28 cellular contexts compared by ENCODE assay signal in genomic region chr5:155746340-155747038, GRCh38.
"Had no signal": no experiment of that assay in that cellular context is flagged by ENCODE, and none has a peak within 500 bp of the region (broad histone marks: within the 10 kb centered on the region; RNA-seq: fewer than 3 reads in every experiment).

No MANE protein-coding gene starts in this region.

- H3K4me3 Mint-ChIP-seq: activated T-cell treated with anti-CD3 and anti-CD28 coated beads, Interleukin-2, amount 50 U/mL, for 24 hours; activated T-helper 17 cell treated with anti-CD3 and anti-CD28 coated beads, Interleukin-2, amount 50 U/mL, for 72 hours; nephron progenitor cell; type B pancreatic cell had no signal

- H3K36me3 Mint-ChIP-seq: activated naive CD4-positive, alpha-beta T cell treated with anti-CD3 and anti-CD28 coated beads, Interleukin-2, amount 50 U/mL, for 72 hours; type B pancreatic cell had no signal

- FAIRE-seq: endothelial cell of umbilical vein had no signal

- H3K27ac Mint-ChIP-seq: activated naive CD4-positive, alpha-beta T cell treated with anti-CD3 and anti-CD28 coated beads, Interleukin-2, amount 50 U/mL, for 72 hours; activated T-cell treated with anti-CD3 and anti-CD28 coated beads, Interleukin-2, amount 50 U/mL, for 24 hours; activated T-helper 17 cell treated with anti-CD3 and anti-CD28 coated beads, Interleukin-2, amount 50 U/mL, for 72 hours; nephron progenitor cell; type B pancreatic cell had no signal

- H3K27me3 Mint-ChIP-seq: activated T-cell treated with anti-CD3 and anti-CD28 coated beads, Interleukin-2, amount 50 U/mL, for 24 hours; type B pancreatic cell had no signal

- H3K4me1 Mint-ChIP-seq: activated T-helper 17 cell treated with anti-CD3 and anti-CD28 coated beads, Interleukin-2, amount 50 U/mL, for 72 hours; nephron progenitor cell had no signal

- H3K4me1 ChIP-seq: esophagus muscularis mucosa, gastroesophageal sphincter, sigmoid colon, testis, vagina had no signal

- H3K9me3 Mint-ChIP-seq: activated T-cell treated with anti-CD3 and anti-CD28 coated beads, Interleukin-2, amount 50 U/mL, for 24 hours; type B pancreatic cell had no signal

- H3K9me3 ChIP-seq: esophagus muscularis mucosa, gastroesophageal sphincter, mucosa of descending colon, sigmoid colon, testis, vagina had no signal

- H3K4me3 ChIP-seq: esophagus muscularis mucosa, gastroesophageal sphincter, heart left ventricle, mucosa of descending colon, sigmoid colon, smooth muscle cell, testis, vagina had no signal

- H3K36me3 ChIP-seq: brain microvascular endothelial cell, esophagus muscularis mucosa, gastroesophageal sphincter, heart left ventricle, sigmoid colon, vagina, WERI-Rb-1 had no signal

- H3K27ac ChIP-seq: brain microvascular endothelial cell, esophagus muscularis mucosa, gastroesophageal sphincter, heart left ventricle, sigmoid colon, testis, vagina, WERI-Rb-1 had no signal

- H3K27me3 ChIP-seq: brain microvascular endothelial cell, esophagus muscularis mucosa, gastroesophageal sphincter, heart left ventricle, sigmoid colon, testis, vagina had no signal

- DNase-seq: activated CD4-positive, alpha-beta T cell treated with anti-CD3 and anti-CD28 coated beads for 1 hour; activated CD8-positive, alpha-beta memory T cell treated with anti-CD3 and anti-CD28 coated beads, Interleukin-2, amount 50 U/mL, for 4 hours; activated T-cell treated with anti-CD3 and anti-CD28 coated beads, Interleukin-2, amount 50 U/mL, for 24 hours; aorta; brain microvascular endothelial cell; caudate nucleus; dermis blood vessel endothelial cell; effector CD8-positive, alpha-beta T cell; heart left ventricle; islet precursor cell; left cardiac atrium; mesenchymal stem cell; mucosa of descending colon; nephron progenitor cell; sigmoid colon; stimulated activated CD4-positive, alpha-beta T cell treated with anti-CD3 and anti-CD28 coated beads, Interleukin-2, amount 100 ng/mL, for 48 hours; stimulated activated CD8-positive, alpha-beta memory T cell treated with anti-CD3 and anti-CD28 coated beads, Interleukin-4, amount 100 ng/mL, for 48 hours; stimulated activated naive CD4-positive, alpha-beta T cell; testis; WERI-Rb-1 had no signal

- ATAC-seq: activated naive CD4-positive, alpha-beta T cell treated with anti-CD3 and anti-CD28 coated beads, Interleukin-2, amount 50 U/mL, for 72 hours; activated T-helper 17 cell treated with anti-CD3 and anti-CD28 coated beads, Interleukin-2, amount 50 U/mL, for 72 hours; gastroesophageal sphincter; heart left ventricle; left cardiac atrium; mucosa of descending colon had no signal
